In genomic region chr17:61833536-61834203, GRCh38 we compare ENCODE assay signal across 9 cellular contexts. TPM values are rescaled to one million over a fixed set of nuclear protein-coding genes. Genes with fewer than 3 reads are reported as not detected.
A peak's percentile ranks its signal among the peaks of the same experiment; 100 is the strongest.
DNase-seq lines count a peak whose midpoint lies in the region; ATAC-seq, FAIRE-seq and TF ChIP-seq lines count a peak whose summit lies in the region.
"Had no signal": no experiment of that assay in that cellular context is flagged by ENCODE, and none has a peak within 500 bp of the region (broad histone marks: within the 10 kb centered on the region; RNA-seq: fewer than 3 reads in every experiment).

No MANE protein-coding gene starts in this region.

- no peaks in the 10 kb centered on the region for H3F3A ChIP-seq in smooth muscle cell (ENCODE audit: low read depth)

- H3K9me3 ChIP-seq in fibroblast of lung (ENCODE audit: control insufficient read depth, insufficient read depth, low read depth, low read length): no peaks in the 10 kb centered on the region
- no peaks in the 10 kb centered on the region for H3K9me3 ChIP-seq in smooth muscle cell (replicated peaks; ENCODE audit: low read depth)

- H3K4me1 ChIP-seq in fibroblast of lung (ENCODE audit: control insufficient read depth, extremely low read depth, insufficient read depth, low read length) (peaks cover 2% of the 10 kb centered on the region), smooth muscle cell (ENCODE audit: low read depth) (no peaks in the 10 kb centered on the region)

- H3K27ac ChIP-seq in fibroblast of lung (ENCODE audit: insufficient read depth, low read length): no peak overlapping the region
- H3K27ac ChIP-seq in smooth muscle cell (ENCODE audit: low read depth): peak overlapping the region; percentile 20

- peak; percentile 90 for DNase-seq in HCEC 1CT
- peak; percentile 88 for DNase-seq in SK-MEL-5 (ENCODE audit: low read depth, low spot score)
- peak; percentile 81 to 82 for DNase-seq in fibroblast of lung (ENCODE audit: low read depth in 2 of 2)
- DNase-seq in smooth muscle cell (lab: John Stamatoyannopoulos, UW; ENCODE audit: unreplicated experiment): no peak
- no peak for DNase-seq in GM12891 (ENCODE audit: insufficient read length, low spot score)
- no peak for DNase-seq in NCI-H774 (lab: John Stamatoyannopoulos, UW)
- DNase-seq: activated T-cell treated with anti-CD3 and anti-CD28 coated beads for 4 hours; stimulated activated naive CD4-positive, alpha-beta T cell had no signal

- WGBS in smooth muscle cell (ENCODE audit: low lambda C conversion rate): 83% methylated on average over 7 of the region's 7 CpGs

- H3K27me3 ChIP-seq in fibroblast of lung (ENCODE audit: control insufficient read depth, insufficient read depth, low read length) (no peaks in the 10 kb centered on the region), smooth muscle cell (ENCODE audit: low read depth) (no peaks in the 10 kb centered on the region)

- H2AFZ ChIP-seq in fibroblast of lung (ENCODE audit: low read length) (no peak overlapping the region), smooth muscle cell (ENCODE audit: low read depth) (no peak overlapping the region)

- in situ Hi-C loops in SK-MEL-5 (cut with HindIII; ENCODE audit: low pct_unique_long_range_greater_than_20kb, low sequenced_read_pairs): no loop called here

- H3K36me3 ChIP-seq in fibroblast of lung (ENCODE audit: control insufficient read depth, insufficient read depth, low read length): no peaks in the 10 kb centered on the region
- H3K36me3 ChIP-seq in smooth muscle cell (ENCODE audit: low read depth): no peaks in the 10 kb centered on the region

- H3K4me3 ChIP-seq in fibroblast of lung (replicated peaks in 1 of 4; ENCODE audit: control extremely low read depth in 1 of 4, insufficient read depth in 1 of 4, low read depth in 3 of 4, low read length in 4 of 4) (no peak overlapping the region), smooth muscle cell (no peak overlapping the region)

- TF ChIP-seq CTCF in fibroblast of lung (conservative IDR thresholded peaks at IDR 0.05 in 1 of 2, IDR thresholded peaks at IDR 0.05 in 1 of 2; ENCODE audit: low read depth in 1 of 2, low read length in 2 of 2) (no peak), smooth muscle cell (IDR thresholded peaks at IDR 0.05; ENCODE audit: borderline replicate concordance, insufficient read depth, poor library complexity, severe bottlenecking) (no peak)

- H3K4me2 ChIP-seq in fibroblast of lung (ENCODE audit: extremely low read depth, insufficient read depth, low read length) (no peak overlapping the region), smooth muscle cell (peak overlapping the region; percentile 12)

- H3K9ac ChIP-seq in fibroblast of lung (ENCODE audit: insufficient read depth, low read length) (no peak overlapping the region), smooth muscle cell (ENCODE audit: low read depth) (no peak overlapping the region)

- TF ChIP-seq POLR2A in GM12891 (IDR thresholded peaks at IDR 0.05; ENCODE audit: low read depth, low read length): no peak

- ATAC-seq in HG02852 (IDR thresholded peaks at IDR 0.05; ENCODE audit: unreplicated experiment): no peak

- no peaks in the 10 kb centered on the region for H4K20me1 ChIP-seq in fibroblast of lung (ENCODE audit: control insufficient read depth, extremely low read depth, insufficient read depth, low read length)
- no peaks in the 10 kb centered on the region for H4K20me1 ChIP-seq in smooth muscle cell (ENCODE audit: low read depth)

- no peaks in the 10 kb centered on the region for H3K79me2 ChIP-seq in fibroblast of lung (ENCODE audit: control insufficient read depth, insufficient read depth, low read length)
- no peaks in the 10 kb centered on the region for H3K79me2 ChIP-seq in smooth muscle cell (ENCODE audit: low read depth)

- FAIRE-seq in GM12891 (lab: Jason Lieb, UNC): no peak

TF ChIP-seq in GM12891, 5 proteins besides CTCF, POLR2A, EP300 and RAD21:
- no peak for TF ChIP-seq TAF1 (IDR thresholded peaks at IDR 0.05; ENCODE audit: low read depth, low read length)
- TF ChIP-seq POU2F2 (IDR thresholded peaks at IDR 0.05; ENCODE audit: low read depth, low read length): no peak
TF ChIP-seq in GM12891: peak in this region for 0.

RNA-seq across cellular contexts. Expression of gene BRIP1, which starts 29.7 kb away (rescaled TPM):
- 13.7 and 14.6 TPM in 2 replicates for total RNA-seq in SK-MEL-5 (2014; rRNA removed; shearing (Covaris generic))
- 6.1 and 6.2 TPM in 2 replicates for polyA plus RNA-seq in SK-MEL-5 (2015; cell fraction: cytosol; rRNA removed)
- polyA plus RNA-seq in SK-MEL-5 (2015; cell fraction: nucleus; rRNA removed): 18.4 and 24.0 TPM in 2 replicates
- total RNA-seq in fibroblast of lung (2.6 and 4.0 TPM in 2 replicates), smooth muscle cell (7.8 and 9.1 TPM in 2 replicates)
- polyA plus RNA-seq in fibroblast of lung (6.6 and 8.1 TPM in 2 replicates), smooth muscle cell (0.71 and 1.5 TPM in 2 replicates)
- polyA plus RNA-seq in fibroblast of lung (2012): 3.7 and 4.7 TPM in 2 replicates
- 1.3 and 1.6 TPM in 2 replicates for polyA minus RNA-seq in fibroblast of lung (ENCODE audit: low replicate concordance)
- 4.8 TPM for polyA plus RNA-seq in GM12891 (2012; ENCODE audit: low read depth, missing spikeins)

Comparison
In these comparisons a context has a peak if more than half of its experiments do, and no peak if none do; other contexts are left out.
1. DNase-seq: peak in HCEC 1CT (single experiment), SK-MEL-5 (single experiment) and fibroblast of lung (2 of 2); none in smooth muscle cell (single experiment), GM12891 (single experiment) and NCI-H774 (single experiment).